20 cellular contexts compared by ENCODE assay signal in genomic region chr9:101087426-101087825, GRCh38. TPM values are rescaled to one million over a fixed set of nuclear protein-coding genes. Genes with fewer than 3 reads are reported as not detected.
"Had no signal": no experiment of that assay in that cellular context is flagged by ENCODE, and none has a peak within 500 bp of the region (broad histone marks: within the 10 kb centered on the region; RNA-seq: fewer than 3 reads in every experiment).

No MANE protein-coding gene starts in this region.

- H3K36me3 Mint-ChIP-seq: activated naive CD8-positive, alpha-beta T cell; immature natural killer cell; memory B cell; naive B cell; type B pancreatic cell had no signal

- H3K36me3 ChIP-seq: cardiac muscle cell, esophagus muscularis mucosa, gastroesophageal sphincter, heart right ventricle, stomach had no signal

- H3K27ac Mint-ChIP-seq: activated CD4-positive, alpha-beta T cell treated with anti-CD3 and anti-CD28 coated beads for 36 hours; activated naive CD8-positive, alpha-beta T cell; dendritic cell treated with granulocyte-macrophage colony-stimulating factor and Interleukin-4, amounts not matched to agents 40 ng/mL and 50 ng/mL, for 4 days; immature natural killer cell; memory B cell; naive B cell; type B pancreatic cell had no signal

- H3K4me3 Mint-ChIP-seq: activated CD4-positive, alpha-beta T cell treated with anti-CD3 and anti-CD28 coated beads for 36 hours; activated naive CD8-positive, alpha-beta T cell; dendritic cell treated with granulocyte-macrophage colony-stimulating factor and Interleukin-4, amounts not matched to agents 40 ng/mL and 50 ng/mL, for 4 days; immature natural killer cell; memory B cell; naive B cell; type B pancreatic cell had no signal

- H3K9me3 ChIP-seq: esophagus muscularis mucosa, gastroesophageal sphincter, heart right ventricle, mucosa of descending colon, stomach had no signal

- H3K27me3 ChIP-seq: cardiac muscle cell, esophagus muscularis mucosa, gastroesophageal sphincter, stomach had no signal

- H3K4me3 ChIP-seq: cardiac muscle cell, esophagus muscularis mucosa, gastroesophageal sphincter, heart right ventricle, mucosa of descending colon, smooth muscle cell, stomach had no signal

- H3K4me1 ChIP-seq: esophagus muscularis mucosa, gastroesophageal sphincter, heart right ventricle, stomach had no signal

- H3K27ac ChIP-seq: cardiac muscle cell, esophagus muscularis mucosa, gastroesophageal sphincter, heart right ventricle, stomach had no signal

- H3K27me3 Mint-ChIP-seq: activated CD4-positive, alpha-beta T cell treated with anti-CD3 and anti-CD28 coated beads for 36 hours; dendritic cell treated with granulocyte-macrophage colony-stimulating factor and Interleukin-4, amounts not matched to agents 40 ng/mL and 50 ng/mL, for 4 days; memory B cell; naive B cell had no signal

- H3K4me1 Mint-ChIP-seq: activated CD4-positive, alpha-beta T cell treated with anti-CD3 and anti-CD28 coated beads for 36 hours; immature natural killer cell; memory B cell; naive B cell had no signal

- H3K9me3 Mint-ChIP-seq: dendritic cell treated with granulocyte-macrophage colony-stimulating factor and Interleukin-4, amounts not matched to agents 40 ng/mL and 50 ng/mL, for 4 days; type B pancreatic cell had no signal

- DNase-seq: activated CD4-positive, alpha-beta T cell treated with anti-CD3 and anti-CD28 coated beads for 36 hours; activated CD4-positive, alpha-beta T cell treated with anti-CD3 and anti-CD28 coated beads, Interleukin-2, amount 50 U/mL, for 48 hours; activated T-cell treated with anti-CD3 and anti-CD28 coated beads for 4 hours; effector CD8-positive, alpha-beta T cell; heart right ventricle; immature natural killer cell; kidney glomerular epithelial cell; mucosa of descending colon; naive B cell; stimulated activated CD4-positive, alpha-beta T cell treated with anti-CD3 and anti-CD28 coated beads, Interleukin-4, amount 100 ng/mL, for 1 hour; stomach had no signal

- H3K4me2 ChIP-seq: smooth muscle cell had no signal

RNA-seq across cellular contexts. Expression of gene PLPPR1, which starts 58.9 kb away (rescaled TPM):
- total RNA-seq: activated CD4-positive, alpha-beta T cell treated with anti-CD3 and anti-CD28 coated beads for 36 hours; chondrocyte; heart right ventricle; smooth muscle cell had no signal
- polyA plus RNA-seq: heart right ventricle, immature natural killer cell, smooth muscle cell had no signal
